1 cellular context compared by ENCODE assay signal in genomic region chr9:121811751-121812150, GRCh38.
TF ChIP-seq lines count a peak whose summit lies in the region.

No MANE protein-coding gene starts in this region.

TF ChIP-seq in H1, 55 proteins besides CTCF, POLR2A, EP300 and RAD21 (continued from another document):
- no peak for TF ChIP-seq EGR1 (IDR thresholded peaks at IDR 0.05; ENCODE audit: borderline replicate concordance, low read depth, low read length)
- TF ChIP-seq RBBP5 (IDR thresholded peaks at IDR 0.05; ENCODE audit: borderline replicate concordance, low read depth, low read length) = no peak
- TF ChIP-seq JUN (IDR thresholded peaks at IDR 0.05; ENCODE audit: low read depth, low read length) = no peak
- no peak for TF ChIP-seq EZH2 (IDR thresholded peaks at IDR 0.05; ENCODE audit: low read depth, low read length, severe bottlenecking)
- TF ChIP-seq NANOG (IDR thresholded peaks at IDR 0.05; ENCODE audit: insufficient read depth, low read depth, low read length, poor library complexity, severe bottlenecking) = no peak
TF ChIP-seq in H1: peak in this region for 0.
